8 cellular contexts compared by ENCODE assay signal in genomic region chr7:47669178-47669878, GRCh38.
A peak's percentile ranks its signal among the peaks of the same experiment; 100 is the strongest.
DNase-seq lines count a peak whose midpoint lies in the region; ATAC-seq, FAIRE-seq and TF ChIP-seq lines count a peak whose summit lies in the region.

No MANE protein-coding gene starts in this region.

- FAIRE-seq in GM12891 (lab: Jason Lieb, UNC) (peak; percentile 95), D721Med (lab: Jason Lieb, UNC) (no peak)

- TF ChIP-seq EP300 in Ishikawa (IDR thresholded peaks at IDR 0.05; ENCODE audit: borderline replicate concordance): no peak

- H3K4me1 ChIP-seq in ascending aorta (peaks cover 7 to 19% of the 10 kb centered on the region in 2 donors), thoracic aorta (ENCODE audit: control insufficient read depth in 1 of 2, low read depth in 2 of 2) (peaks cover 30 to 43% of the 10 kb centered on the region in 2 donors)

- H3K27ac ChIP-seq in ascending aorta (peak overlapping the region; percentile 47 to 71), thoracic aorta (peak overlapping the region; percentile 73 to 75)

- peak overlapping the region; percentile 4 to 43 for H3K4me3 ChIP-seq in ascending aorta
- H3K4me3 ChIP-seq in kidney epithelial cell (ENCODE audit: low read depth, low read length): no peak overlapping the region
- H3K4me3 ChIP-seq in thoracic aorta: peak overlapping the region; percentile 48

- no peak for TF ChIP-seq POLR2A in GM12891 (IDR thresholded peaks at IDR 0.05; ENCODE audit: low read depth, low read length)

- peak; percentile 11; the same call in 1 of the 2 replicates for TF ChIP-seq RAD21 in Ishikawa (IDR thresholded peaks at IDR 0.05; ENCODE audit: low read depth)

- no peaks in the 10 kb centered on the region for H3K9me3 ChIP-seq in ascending aorta
- no peaks in the 10 kb centered on the region for H3K9me3 ChIP-seq in thoracic aorta

- H3K36me3 ChIP-seq in ascending aorta (no peaks in the 10 kb centered on the region), kidney epithelial cell (ENCODE audit: control insufficient read depth, insufficient read depth, low read length) (no peaks in the 10 kb centered on the region), thoracic aorta (no peaks in the 10 kb centered on the region)

- peak; percentile 56 for DNase-seq in GM12891 (ENCODE audit: insufficient read length, low spot score)
- peak; percentile 74 to 92 for DNase-seq in ascending aorta (ENCODE audit: low spot score in 2 of 2)
- DNase-seq in kidney epithelial cell (ENCODE audit: low read depth): peak; percentile 92
- peak; percentile 49 for DNase-seq in thoracic aorta (ENCODE audit: low spot score)
- DNase-seq in D721Med (ENCODE audit: insufficient read length, low spot score): no peak
- DNase-seq in NCI-H1417 (lab: John Stamatoyannopoulos, UW): no peak

- H3K27me3 ChIP-seq in ascending aorta (no peaks in the 10 kb centered on the region), kidney epithelial cell (ENCODE audit: control insufficient read depth, insufficient read depth, low read length) (no peaks in the 10 kb centered on the region), thoracic aorta (replicated peaks; ENCODE audit: insufficient read depth) (no peaks in the 10 kb centered on the region)

- TF ChIP-seq CTCF in ascending aorta (IDR thresholded peaks at IDR 0.05) (peak in 1 of 3 experiments; percentile 13), kidney epithelial cell (IDR thresholded peaks at IDR 0.05; ENCODE audit: insufficient read depth, low read length, poor library complexity, severe bottlenecking) (peak; percentile 5), thoracic aorta (IDR thresholded peaks at IDR 0.05) (peak; percentile 31), D721Med (IDR thresholded peaks at IDR 0.05; ENCODE audit: insufficient read depth, missing control alignments) (no peak)

- intact Hi-C loops in ascending aorta (cut with DNase I): loop anchor here (2.0 to 10.0 kb wide), 2 partner anchors 23 to 145 kb away; no protein-coding TSS in a partner anchor

- ATAC-seq in GM21825 (IDR thresholded peaks at IDR 0.05; ENCODE audit: unreplicated experiment): peak; percentile 75
- peak; percentile 95 for ATAC-seq in thoracic aorta (ENCODE audit: insufficient number of reproducible peaks, low FRiP score, low read depth)

TF ChIP-seq in GM12891, 5 proteins besides CTCF, POLR2A, EP300 and RAD21:
- peak; percentile 57 for TF ChIP-seq SPI1 (IDR thresholded peaks at IDR 0.05; ENCODE audit: low read depth, low read length)
- no peak for TF ChIP-seq TAF1 (IDR thresholded peaks at IDR 0.05; ENCODE audit: low read depth, low read length)

TF ChIP-seq in Ishikawa, 13 proteins besides CTCF, POLR2A, EP300 and RAD21:
- no peak for TF ChIP-seq TEAD4 (IDR thresholded peaks at IDR 0.05)
- no peak for TF ChIP-seq CEBPB (IDR thresholded peaks at IDR 0.05)
- no peak; the same call in 1 of the 2 replicates for TF ChIP-seq TCF12 (IDR thresholded peaks at IDR 0.05; ENCODE audit: low read depth)
- TF ChIP-seq REST (IDR thresholded peaks at IDR 0.05; ENCODE audit: low read depth): no peak
- TF ChIP-seq FOXM1 (IDR thresholded peaks at IDR 0.05; ENCODE audit: borderline replicate concordance, low read depth): no peak
- TF ChIP-seq USF1 (IDR thresholded peaks at IDR 0.05): peak; percentile 51
- no peak for TF ChIP-seq EGR1 (IDR thresholded peaks at IDR 0.05)
- TF ChIP-seq MAX (IDR thresholded peaks at IDR 0.05): peak; percentile 69
- TF ChIP-seq NFIC (IDR thresholded peaks at IDR 0.05): 0 out of 2 replicates have a peak, but pooled peaks have one; percentile 18
TF ChIP-seq in Ishikawa: peak in this region for 3.

Comparison
In these comparisons a context has a peak if more than half of its experiments do, and no peak if none do; other contexts are left out.
1. DNase-seq: peak in GM12891 (single experiment), ascending aorta (2 of 2), kidney epithelial cell (single experiment) and thoracic aorta (single experiment); none in D721Med (single experiment) and NCI-H1417 (0 of 3).